8 cellular contexts compared by ENCODE assay signal in genomic region chr10:25016349-25017246, GRCh38. TPM values are rescaled to one million over a fixed set of nuclear protein-coding genes. Genes with fewer than 3 reads are reported as not detected.
DNase-seq lines count a peak whose midpoint lies in the region; ATAC-seq and TF ChIP-seq lines count a peak whose summit lies in the region.

A gene with protein sequence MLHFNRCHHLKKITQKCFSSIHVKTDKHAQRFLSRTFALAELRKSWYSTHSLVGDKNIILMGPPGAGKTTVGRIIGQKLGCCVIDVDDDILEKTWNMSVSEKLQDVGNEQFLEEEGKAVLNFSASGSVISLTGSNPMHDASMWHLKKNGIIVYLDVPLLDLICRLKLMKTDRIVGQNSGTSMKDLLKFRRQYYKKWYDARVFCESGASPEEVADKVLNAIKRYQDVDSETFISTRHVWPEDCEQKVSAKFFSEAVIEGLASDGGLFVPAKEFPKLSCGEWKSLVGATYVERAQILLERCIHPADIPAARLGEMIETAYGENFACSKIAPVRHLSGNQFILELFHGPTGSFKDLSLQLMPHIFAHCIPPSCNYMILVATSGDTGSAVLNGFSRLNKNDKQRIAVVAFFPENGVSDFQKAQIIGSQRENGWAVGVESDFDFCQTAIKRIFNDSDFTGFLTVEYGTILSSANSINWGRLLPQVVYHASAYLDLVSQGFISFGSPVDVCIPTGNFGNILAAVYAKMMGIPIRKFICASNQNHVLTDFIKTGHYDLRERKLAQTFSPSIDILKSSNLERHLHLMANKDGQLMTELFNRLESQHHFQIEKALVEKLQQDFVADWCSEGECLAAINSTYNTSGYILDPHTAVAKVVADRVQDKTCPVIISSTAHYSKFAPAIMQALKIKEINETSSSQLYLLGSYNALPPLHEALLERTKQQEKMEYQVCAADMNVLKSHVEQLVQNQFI (plus strand): TSS chr10:25016612. CDS start chr10:25023224, 6,612 bp downstream.

- peaks cover 16% of the 10 kb centered on the region for H3K4me1 Mint-ChIP-seq in T-helper 17 cell

- TF ChIP-seq POLR2A in prostate gland (IDR thresholded peaks at IDR 0.05): peak; percentile 68

- intact Hi-C loops in left ventricle myocardium superior (cut with micrococcal nuclease) (no loop called here), prostate gland (cut with DNase I) (loop anchor here (5.0 kb wide), 2 partner anchors 64 to 294 kb away; partner anchors contain the start of genes ARHGAP21 and PRTFDC1)

- no peaks in the 10 kb centered on the region for H3K4me1 ChIP-seq in prostate gland (replicated peaks)
- no peaks in the 10 kb centered on the region for H3K4me1 ChIP-seq in urinary bladder (ENCODE audit: insufficient read depth)

- H3K9me3 ChIP-seq in T-helper 17 cell (ENCODE audit: control insufficient read depth, low read length, poor library complexity, severe bottlenecking) (no peaks in the 10 kb centered on the region), prostate gland (no peaks in the 10 kb centered on the region)

- peak within 1 kb of the TSS; percentile 95 for H3K4me3 Mint-ChIP-seq in T-helper 17 cell

- under 1% methylated on average over 70 of the region's 70 CpGs for WGBS in prostate gland
- WGBS in urinary bladder: under 1% methylated on average over 70 of the region's 70 CpGs

- H3K36me3 ChIP-seq in prostate gland (no peaks in the 10 kb centered on the region), urinary bladder (ENCODE audit: insufficient read depth) (no peaks in the 10 kb centered on the region)

- peak; percentile 98 for ATAC-seq in HG02870 (IDR thresholded peaks at IDR 0.05; ENCODE audit: unreplicated experiment)
- peak; percentile 96 for ATAC-seq in T-helper 17 cell
- ATAC-seq in left ventricle myocardium superior: peak; percentile 99

- H3K4me3 ChIP-seq in prostate gland (peak within 1 kb of the TSS; percentile 52 to 57), urinary bladder (ENCODE audit: low read depth, low read length) (peak within 1 kb of the TSS; percentile 58)

- no peaks in the 10 kb centered on the region for H3K27me3 Mint-ChIP-seq in T-helper 17 cell

- H3K36me3 Mint-ChIP-seq in T-helper 17 cell (ENCODE audit: low read depth): no peaks in the 10 kb centered on the region

- H3K27me3 ChIP-seq in prostate gland (replicated peaks; ENCODE audit: insufficient read depth): no peaks in the 10 kb centered on the region

- TF ChIP-seq CTCF in GM13977 (IDR thresholded peaks at IDR 0.05; ENCODE audit: extremely low read depth, insufficient read depth, missing control alignments) (no peak), prostate gland (IDR thresholded peaks at IDR 0.05) (peak in 2 of 4 experiments; percentile 2 to 6)

- H3K27ac ChIP-seq in angular gyrus (ENCODE audit: low read depth, low read length) (peak within 1 kb of the TSS; percentile 95), prostate gland (peak within 1 kb of the TSS; percentile 86 to 89), urinary bladder (ENCODE audit: low read depth) (peak within 1 kb of the TSS; percentile 82)

- in situ Hi-C loops in GM13977 (cut with MboI; ENCODE audit: low pct_unique_long_range_greater_than_20kb, low sequenced_read_pairs, unreplicated experiment): no loop called here

- DNase-seq in GM13977 (ENCODE audit: low spot score): peak; percentile 95
- DNase-seq in NCI-H1694 (lab: John Stamatoyannopoulos, UW): peak; percentile 93
- peak; percentile 94 to 96 (median 94) for DNase-seq in T-helper 17 cell
- DNase-seq in left ventricle myocardium superior: peak; percentile 99
- DNase-seq in prostate gland (ENCODE audit: low spot score): peak; percentile 98

- peak within 1 kb of the TSS; percentile 99 for H3K27ac Mint-ChIP-seq in T-helper 17 cell

RNA-seq across cellular contexts. Expression of the gene that starts here (rescaled TPM):
- 1 to 10 TPM in 1 of 2 donors, under 1 TPM in 1; 0.73 to 1.4 TPM for total RNA-seq in T-helper 17 cell
- total RNA-seq in left ventricle myocardium superior: 7.7 TPM
- total RNA-seq in prostate gland: 1 to 10 TPM; 2.4 to 4.3 TPM
- 10.9 TPM for total RNA-seq in urinary bladder
- polyA plus RNA-seq in urinary bladder: 2.1 TPM

Comparison
In these comparisons a context has a peak if more than half of its experiments do, and no peak if none do; other contexts are left out.
1. Peak in every context shown above with its lines: DNase-seq, ATAC-seq, H3K4me3 ChIP-seq and H3K27ac ChIP-seq.